16 cellular contexts compared by ENCODE assay signal in the genomic region with DNA sequence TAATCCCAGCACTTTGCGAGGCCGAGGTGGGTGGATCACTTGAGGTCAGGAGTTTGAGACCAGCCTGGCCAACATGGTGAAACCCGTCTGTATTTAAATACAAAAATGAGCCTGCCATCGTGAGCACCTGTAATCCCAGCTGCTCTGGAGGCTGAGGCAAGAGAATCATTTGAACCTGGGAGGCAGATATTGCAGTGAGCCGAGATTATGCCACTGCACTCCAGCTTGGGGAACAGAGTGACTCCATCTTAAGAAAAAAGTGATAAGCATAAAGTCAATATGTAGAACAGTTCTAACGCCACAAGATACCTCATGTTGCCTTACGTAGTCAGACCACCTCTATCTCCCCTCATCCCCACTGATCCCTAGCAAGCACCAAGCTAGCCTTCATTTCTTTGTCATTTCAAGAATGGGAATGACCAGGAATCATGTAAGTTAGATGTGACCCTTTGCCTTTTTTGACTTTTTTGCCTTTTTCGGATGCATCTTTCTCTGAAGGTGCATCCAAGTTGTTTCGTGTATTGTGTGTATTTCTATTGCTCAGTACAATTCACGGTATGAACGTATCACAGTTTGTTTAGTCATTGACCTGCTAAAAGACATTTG. TPM values are rescaled to one million over a fixed set of nuclear protein-coding genes. Genes with fewer than 3 reads are reported as not detected.
DNase-seq lines count a peak whose midpoint lies in the region; ATAC-seq, FAIRE-seq and TF ChIP-seq lines count a peak whose summit lies in the region.
"Had no signal": no experiment of that assay in that cellular context is flagged by ENCODE, and none has a peak within 500 bp of the region (broad histone marks: within the 10 kb centered on the region; RNA-seq: fewer than 3 reads in every experiment).

No MANE protein-coding gene starts in this region.

- FAIRE-seq in A549 (lab: Jason Lieb, UNC) (no peak), astrocyte (lab: Jason Lieb, UNC) (no peak)
- FAIRE-seq: RCC 7860 had no signal

- H3K27ac ChIP-seq in A549 (no peak overlapping the region), OCI-LY7 (ENCODE audit: low read depth, low read length, poor library complexity, severe bottlenecking) (peak overlapping the region; percentile 58), astrocyte (ENCODE audit: low read depth, low read length) (no peak overlapping the region)

- TF ChIP-seq POLR2A in A549 (IDR thresholded peaks at IDR 0.05; ENCODE audit: low read length) = no peak

- H3K9me3 ChIP-seq in A549 (no peaks in the 10 kb centered on the region), Caco-2 (no peaks in the 10 kb centered on the region), OCI-LY7 (ENCODE audit: low read length) (no peaks in the 10 kb centered on the region), astrocyte (ENCODE audit: insufficient read depth, low read depth, low read length) (no peaks in the 10 kb centered on the region)
- H3K9me3 ChIP-seq: gastrocnemius medialis had no signal

- BruUV-seq in Caco-2 (replicated peaks; lab: Mats Ljungman, UMichigan) (no TSS peak), OCI-LY7 (replicated peaks; lab: Mats Ljungman, UMichigan) (no TSS peak)

- no peaks in the 10 kb centered on the region for H3K9me2 ChIP-seq in OCI-LY7 (ENCODE audit: insufficient read depth, low read length)

- H3K9me3 Mint-ChIP-seq in Caco-2 (ENCODE audit: unreplicated experiment) = no peaks in the 10 kb centered on the region
- no peaks in the 10 kb centered on the region for H3K9me3 Mint-ChIP-seq in astrocyte (ENCODE audit: unreplicated experiment)
- H3K9me3 Mint-ChIP-seq: nephron had no signal

- no peak overlapping the region for H3K4me3 Mint-ChIP-seq in Caco-2 (ENCODE audit: unreplicated experiment)
- H3K4me3 Mint-ChIP-seq in astrocyte (ENCODE audit: unreplicated experiment) = peak overlapping the region; percentile 20
- H3K4me3 Mint-ChIP-seq: nephron had no signal

- H2AFZ ChIP-seq in OCI-LY7 (ENCODE audit: low read length) = no peak overlapping the region
- no peak overlapping the region for H2AFZ ChIP-seq in astrocyte (ENCODE audit: low read depth, low read length)

- H3K79me2 ChIP-seq in OCI-LY7 (ENCODE audit: insufficient read depth, low read depth, low read length) (peaks cover 52% of the 10 kb centered on the region), astrocyte (ENCODE audit: insufficient read depth, low read length) (peaks cover 53% of the 10 kb centered on the region)

- no peaks in the 10 kb centered on the region for H3K27me3 Mint-ChIP-seq in Caco-2 (ENCODE audit: insufficient read depth, unreplicated experiment)
- no peaks in the 10 kb centered on the region for H3K27me3 Mint-ChIP-seq in astrocyte (ENCODE audit: low read depth, unreplicated experiment)

- intact Hi-C loops in Caco-2 (cut with micrococcal nuclease; ENCODE audit: unreplicated experiment) = no loop called here
- intact Hi-C loops in OCI-LY7 (cut with micrococcal nuclease; ENCODE audit: unreplicated experiment) = loop anchor here (2.0 kb wide), 1 partner anchor 189 kb away; no protein-coding TSS in a partner anchor

- no peak for DNase-seq in A549 (ENCODE audit: low read depth in 1 of 2, low spot score in 1 of 2)
- no peak for DNase-seq in Caco-2
- DNase-seq in OCI-LY7 (ENCODE audit: low spot score) = no peak
- DNase-seq in astrocyte (ENCODE audit: low read depth) = no peak
- DNase-seq in stimulated activated naive CD4-positive, alpha-beta T cell (lab: John Stamatoyannopoulos, UW) = no peak
- no peak for DNase-seq in COLO829 (ENCODE audit: low spot score)
- DNase-seq: activated CD4-positive, alpha-beta T cell treated with anti-CD3 and anti-CD28 coated beads, Interleukin-2, amount 50 U/mL, for 4 hours; gastrocnemius medialis; KG1; NCI-H146; NCI-H524; retina had no signal

- H3K27me3 ChIP-seq in Caco-2 (replicated peaks; ENCODE audit: control insufficient read depth, insufficient read depth, low read length) (no peaks in the 10 kb centered on the region), astrocyte (ENCODE audit: insufficient read depth, low read length) (no peaks in the 10 kb centered on the region)
- H3K27me3 ChIP-seq: gastrocnemius medialis had no signal

- ATAC-seq in A549 (peak in 1 of 2 experiments; percentile 12; a peak in 1 of 6 replicates), GM18511 (IDR thresholded peaks at IDR 0.05; ENCODE audit: unreplicated experiment) (no peak), HG02588 (IDR thresholded peaks at IDR 0.05; ENCODE audit: unreplicated experiment) (no peak)
- ATAC-seq: gastrocnemius medialis had no signal

- H3K4me2 ChIP-seq in A549 (no peak overlapping the region), OCI-LY7 (ENCODE audit: low read length) (no peak overlapping the region), astrocyte (ENCODE audit: low read length) (no peak overlapping the region)

- H4K20me1 ChIP-seq in OCI-LY7 (ENCODE audit: insufficient read depth, low read length) = peaks cover 22% of the 10 kb centered on the region; the same call in 1 of the 2 replicates
- peaks cover 69% of the 10 kb centered on the region for H4K20me1 ChIP-seq in astrocyte (ENCODE audit: insufficient read depth, low read length)

- TF ChIP-seq EP300 in A549 (IDR thresholded peaks at IDR 0.05) = no peak

- H3K27ac Mint-ChIP-seq in Caco-2 (ENCODE audit: unreplicated experiment) (peak overlapping the region; percentile 25), astrocyte (ENCODE audit: unreplicated experiment) (no peak overlapping the region)
- H3K27ac Mint-ChIP-seq: nephron had no signal

- no peak for TF ChIP-seq RAD21 in A549 (conservative IDR thresholded peaks at IDR 0.05 in 1 of 2, IDR thresholded peaks at IDR 0.05 in 1 of 2)

- H3K4me1 Mint-ChIP-seq in Caco-2 (ENCODE audit: low read depth, unreplicated experiment) (no peaks in the 10 kb centered on the region), astrocyte (ENCODE audit: low read depth, unreplicated experiment) (peaks cover 23% of the 10 kb centered on the region)

- TF ChIP-seq CTCF in A549 (IDR thresholded peaks at IDR 0.05) = no peak
- no peak for TF ChIP-seq CTCF in Caco-2 (IDR thresholded peaks at IDR 0.05; ENCODE audit: insufficient read depth in 1 of 2, low read depth in 1 of 2, low read length in 1 of 2, severe bottlenecking in 1 of 2, unreplicated experiment in 1 of 2)
- TF ChIP-seq CTCF in OCI-LY7 (conservative IDR thresholded peaks at IDR 0.05; ENCODE audit: low read length) = no peak
- no peak for TF ChIP-seq CTCF in astrocyte (IDR thresholded peaks at IDR 0.05; ENCODE audit: insufficient read depth, low read depth, low read length)

- CTCF ChIA-PET in A549 (lab: Yijun Ruan, JAX) (interaction anchor here (1.6 kb wide), 1 partner anchor 272 kb away, joined by 4 read pairs; no protein-coding TSS in a partner anchor), Caco-2 (lab: Charles Lee) (no interaction called here), OCI-LY7 (lab: Charles Lee; ENCODE audit: unreplicated experiment) (no interaction called here)

- no peak overlapping the region for H3K4me3 ChIP-seq in A549
- H3K4me3 ChIP-seq in Caco-2 (ENCODE audit: low read depth, low read length) = no peak overlapping the region
- H3K4me3 ChIP-seq in OCI-LY7 (ENCODE audit: low read depth, low read length, poor library complexity, severe bottlenecking) = no peak overlapping the region
- H3K4me3 ChIP-seq in astrocyte (ENCODE audit: insufficient read depth, low read depth, low read length) = no peak overlapping the region
- H3K4me3 ChIP-seq: gastrocnemius medialis had no signal

- no peak overlapping the region for H3K9ac ChIP-seq in astrocyte (ENCODE audit: low read length)

- POLR2A ChIA-PET in A549 (lab: Yijun Ruan, JAX) = interaction anchor here (1.3 kb wide), 1 partner anchor 75 kb away, joined by 3 read pairs; no protein-coding TSS in a partner anchor
- POLR2A ChIA-PET in Caco-2 (lab: Charles Lee) = no interaction called here
- POLR2A ChIA-PET in OCI-LY7 (lab: Charles Lee) = interaction anchor here (0.5 to 1.4 kb wide), 5 partner anchors 8 to 90 kb away, joined by 3 to 6 read pairs (median 4); no protein-coding TSS in a partner anchor

- 85% methylated on average over 10 of the region's 11 CpGs for WGBS in A549 (ENCODE audit: missing lambda C conversion rate)

- H3K4me1 ChIP-seq in A549 (peaks cover 35% of the 10 kb centered on the region; the same call in 2 of the 3 replicates), Caco-2 (peaks cover 7% of the 10 kb centered on the region; the same call in 1 of the 2 replicates), OCI-LY7 (ENCODE audit: insufficient read depth, low read length, poor library complexity, severe bottlenecking) (peaks cover 73% of the 10 kb centered on the region), astrocyte (ENCODE audit: insufficient read depth, low read length) (peaks cover 9% of the 10 kb centered on the region)

- peaks cover 100% of the 10 kb centered on the region for H3K36me3 Mint-ChIP-seq in Caco-2 (ENCODE audit: insufficient read depth, unreplicated experiment)
- peaks cover 28% of the 10 kb centered on the region for H3K36me3 Mint-ChIP-seq in astrocyte (ENCODE audit: low read depth, unreplicated experiment)

- H3K36me3 ChIP-seq in Caco-2 (ENCODE audit: control insufficient read depth, insufficient read depth, low read length) = peaks cover 3% of the 10 kb centered on the region; the same call in 1 of the 2 replicates
- H3K36me3 ChIP-seq in OCI-LY7 (ENCODE audit: insufficient read depth, low read length) = peaks cover 99% of the 10 kb centered on the region
- H3K36me3 ChIP-seq in astrocyte (ENCODE audit: insufficient read depth, low read length) = peaks cover 43% of the 10 kb centered on the region

TF ChIP-seq in A549, 52 proteins besides CTCF, POLR2A, EP300 and RAD21 (continues in another document):
- no peak for TF ChIP-seq FOSL2 (IDR thresholded peaks at IDR 0.05)
- TF ChIP-seq FOSL2 (CRISPR knock-in tag; IDR thresholded peaks at IDR 0.05) = no peak
- no peak for TF ChIP-seq KDM1A (IDR thresholded peaks at IDR 0.05; ENCODE audit: low read depth)
- TF ChIP-seq HOXA7 (CRISPR knock-in tag; IDR thresholded peaks at IDR 0.05) = no peak; the same call in 1 of the 2 replicates

RNA-seq across cellular contexts. Expression of a gene that starts 6.4 kb away (rescaled TPM):
- 1,202 and 1,438 TPM in 2 replicates for polyA plus RNA-seq in A549 (2011; rRNA removed)
- 447 and 511 TPM in 2 replicates for polyA plus RNA-seq in A549 (2012; cell fraction: cytosol; rRNA removed)
- 97.5 and 150 TPM in 2 replicates for polyA plus RNA-seq in A549 (2012; cell fraction: nucleus; rRNA removed)
- 1,367 to 1,538 TPM (median 1,393 TPM) in 3 replicates for polyA plus RNA-seq in A549 (2017; fragmentation: RNase III; extraction: RNeasy Plus Mini Kit Qiagen cat#74134 plus additional on column Dnase treatment)
- 53.4 and 53.8 TPM in 2 replicates for polyA minus RNA-seq in A549 (2011; rRNA and poly(A)+ RNA removed)
- total RNA-seq in Caco-2 (2022) = 1,158 and 1,201 TPM in 2 replicates
- 1,266 and 1,706 TPM in 2 replicates for total RNA-seq in OCI-LY7 (2014; rRNA removed; shearing (Covaris generic))
- 1,530 and 1,738 TPM in 2 replicates for total RNA-seq in OCI-LY7 (2022)
- total RNA-seq in astrocyte = 622 and 728 TPM in 2 replicates

RNA-seq across cellular contexts. Expression of a gene that starts 12.9 kb away (rescaled TPM):
- polyA plus RNA-seq in A549 (2011; rRNA removed) (2.1 TPM in 2 replicates), A549 (2017; fragmentation: RNase III; extraction: RNeasy Plus Mini Kit Qiagen cat#74134 plus additional on column Dnase treatment) (3.8 to 4.8 TPM (median 4.7 TPM) in 3 replicates)
- 3.7 and 7.4 TPM in 2 replicates for polyA plus RNA-seq in A549 (2012; cell fraction: cytosol; rRNA removed)
- 3.4 and 4.0 TPM in 2 replicates for polyA plus RNA-seq in A549 (2012; cell fraction: nucleus; rRNA removed)
- 9.6 and 18.3 TPM in 2 replicates for polyA minus RNA-seq in A549 (2011; rRNA and poly(A)+ RNA removed)
- total RNA-seq in Caco-2 (2022) (18.8 and 21.0 TPM in 2 replicates), OCI-LY7 (2022) (1.4 and 2.4 TPM in 2 replicates), astrocyte (0.79 and 2.2 TPM in 2 replicates)
- 1.3 and 5.1 TPM in 2 replicates for total RNA-seq in OCI-LY7 (2014; rRNA removed; shearing (Covaris generic))
